26 cellular contexts compared by ENCODE assay signal in the genomic region with DNA sequence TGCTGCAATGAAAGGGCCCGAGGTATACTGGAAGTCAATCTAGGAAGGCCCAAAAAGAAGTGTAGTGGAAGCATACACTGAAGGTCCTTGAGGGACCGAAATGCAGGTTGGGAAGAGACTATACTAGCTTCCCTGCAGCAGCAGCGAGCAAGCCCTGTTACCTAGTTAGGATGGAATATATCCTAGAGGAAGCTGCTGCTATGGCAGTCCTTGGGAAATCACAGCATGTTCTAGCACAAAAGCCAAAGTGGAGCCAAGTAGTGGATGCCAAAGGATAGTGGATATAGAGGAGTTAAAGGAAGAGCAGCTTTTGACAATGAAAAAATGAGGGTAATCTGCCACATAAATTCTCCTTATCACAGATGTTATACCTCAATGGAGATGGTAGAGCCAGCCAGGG.
"Had no signal": no experiment of that assay in that cellular context is flagged by ENCODE, and none has a peak within 500 bp of the region (broad histone marks: within the 10 kb centered on the region; RNA-seq: fewer than 3 reads in every experiment).

No MANE protein-coding gene starts in this region.

- DNase-seq: activated CD4-positive, alpha-beta memory T cell treated with anti-CD3 and anti-CD28 coated beads for 36 hours; activated CD4-positive, alpha-beta T cell treated with anti-CD3 and anti-CD28 coated beads, Interleukin-2, amount 10 ng/mL, durations not matched to agents 24 days and 14 days; activated CD4-positive, CD25-positive, alpha-beta regulatory T cell treated with anti-CD3 and anti-CD28 coated beads, Interleukin-2, amount 50 U/mL, for 72 hours; activated CD8-positive, alpha-beta memory T cell treated with anti-CD3 and anti-CD28 coated beads, Interleukin-2, amount 50 U/mL, for 4 hours; activated effector memory CD4-positive, alpha-beta T cell treated with anti-CD3 and anti-CD28 coated beads, Interleukin-2, amount 50 U/mL, for 16 hours; activated naive CD4-positive, alpha-beta T cell treated with anti-CD3 and anti-CD28 coated beads for 36 hours; activated naive CD8-positive, alpha-beta T cell treated with anti-CD3 and anti-CD28 coated beads for 36 hours; activated T-cell treated with anti-CD3 and anti-CD28 coated beads, Interleukin-2, amount 50 U/mL, for 1 hour; brain microvascular endothelial cell; foreskin fibroblast; heart right ventricle; kidney glomerular epithelial cell; lower lobe of right lung; mesenchymal stem cell; naive thymus-derived CD8-positive, alpha-beta T cell; nucleus accumbens; right lobe of liver; stimulated activated CD4-positive, alpha-beta T cell treated with anti-CD3 and anti-CD28 coated beads, Interleukin-12 subunit alpha, Interleukin-12 subunit beta, amount 100 ng/mL, for 4 hours; stimulated activated CD4-positive, alpha-beta T cell treated with anti-CD3 and anti-CD28 coated beads, Interleukin-4, amount 100 ng/mL, for 1 hour; stimulated activated naive CD8-positive, alpha-beta T cell treated with anti-CD3 and anti-CD28 coated beads, Interleukin-15, Interleukin-2, amounts not matched to agents 100 U/mL and 50 U/mL, for 24 hours; T-helper 17 cell; T1000; trophoblast cell; uterus; WERI-Rb-1 had no signal

- ATAC-seq: left lobe of liver; lower lobe of right lung; naive thymus-derived CD8-positive, alpha-beta T cell; right lobe of liver; stimulated activated naive CD8-positive, alpha-beta T cell treated with anti-CD3 and anti-CD28 coated beads, Interleukin-15, Interleukin-2, amounts not matched to agents 100 U/mL and 50 U/mL, for 24 hours; T-helper 17 cell had no signal
